8 cellular contexts compared by ENCODE assay signal in genomic region chr14:62179367-62180018, GRCh38.
DNase-seq lines count a peak whose midpoint lies in the region; FAIRE-seq and TF ChIP-seq lines count a peak whose summit lies in the region.

No MANE protein-coding gene starts in this region.

- DNase-seq in AG09319 (ENCODE audit: extremely low read depth, low read depth) = peak; percentile 52
- DNase-seq in GM13976 (ENCODE audit: low spot score) = peak; percentile 26
- peak; percentile 79 for DNase-seq in HT1080 (ENCODE audit: low read depth)
- DNase-seq in NCI-H82 treated with DMSO at 0.1 percent for 48 hours (lab: John Stamatoyannopoulos, UW; ENCODE audit: unreplicated experiment) = peak; percentile 6
- DNase-seq in bronchial epithelial cell (ENCODE audit: low read depth) = peak; percentile 82
- peak; percentile 89 for DNase-seq in left kidney (ENCODE audit: low read depth, low spot score)
- DNase-seq in type B pancreatic cell (ENCODE audit: extremely low spot score, unreplicated experiment) = no peak
- DNase-seq in CD4-positive, alpha-beta memory T cell = no peak

- no peaks in the 10 kb centered on the region for H3K27me3 ChIP-seq in bronchial epithelial cell (ENCODE audit: control insufficient read depth, insufficient read depth, low read length)
- no peaks in the 10 kb centered on the region for H3K27me3 ChIP-seq in CD4-positive, alpha-beta memory T cell (ENCODE audit: insufficient read depth, low read length)

- POLR2A ChIA-PET in CD4-positive, alpha-beta memory T cell (lab: Charles Lee; ENCODE audit: partially characterized antibody) = no interaction called here

- no peaks in the 10 kb centered on the region for H3K9me3 Mint-ChIP-seq in type B pancreatic cell
- H3K9me3 Mint-ChIP-seq in CD4-positive, alpha-beta memory T cell = peaks cover 0 to 8% (median 1%) of the 10 kb centered on the region in 8 donors

- H3K27me3 Mint-ChIP-seq in type B pancreatic cell = peaks cover 15% of the 10 kb centered on the region
- H3K27me3 Mint-ChIP-seq in CD4-positive, alpha-beta memory T cell = peaks cover 2 to 7% of the 10 kb centered on the region in 2 donors

- H3K36me3 Mint-ChIP-seq in type B pancreatic cell = no peaks in the 10 kb centered on the region
- no peaks in the 10 kb centered on the region for H3K36me3 Mint-ChIP-seq in CD4-positive, alpha-beta memory T cell

- H3K27ac ChIP-seq in CD4-positive, alpha-beta memory T cell (ENCODE audit: low read depth, low read length) = no peak overlapping the region

- no peaks in the 10 kb centered on the region for H3K36me3 ChIP-seq in bronchial epithelial cell (ENCODE audit: control insufficient read depth, insufficient read depth, low read length)
- no peaks in the 10 kb centered on the region for H3K36me3 ChIP-seq in CD4-positive, alpha-beta memory T cell (ENCODE audit: insufficient read depth, low read length)

- H3K4me3 Mint-ChIP-seq in type B pancreatic cell = no peak overlapping the region
- H3K4me3 Mint-ChIP-seq in CD4-positive, alpha-beta memory T cell = no peak overlapping the region

- FAIRE-seq in bronchial epithelial cell (lab: Jason Lieb, UNC) = peak; percentile 88

- TF ChIP-seq CTCF in AG09319 (IDR thresholded peaks at IDR 0.05; ENCODE audit: low read depth, low read length) (peak; percentile 60), GM13976 (IDR thresholded peaks at IDR 0.05; ENCODE audit: borderline replicate concordance, control extremely low read depth, extremely low read depth, insufficient read depth, missing control alignments) (peak; percentile 59), bronchial epithelial cell (IDR thresholded peaks at IDR 0.05; ENCODE audit: insufficient read depth, low read length, severe bottlenecking) (peak; percentile 85), type B pancreatic cell (conservative IDR thresholded peaks at IDR 0.05) (peak; percentile 81)

- intact Hi-C loops in CD4-positive, alpha-beta memory T cell (cut with micrococcal nuclease) = no loop called here

- H3K9me3 ChIP-seq in CD4-positive, alpha-beta memory T cell (ENCODE audit: control insufficient read depth in 1 of 2, low read length in 2 of 2) = no peaks in the 10 kb centered on the region

- H3K4me1 ChIP-seq in CD4-positive, alpha-beta memory T cell (ENCODE audit: insufficient read depth, low read length) = no peaks in the 10 kb centered on the region

- no peak overlapping the region for H3K27ac Mint-ChIP-seq in type B pancreatic cell
- no peak overlapping the region for H3K27ac Mint-ChIP-seq in CD4-positive, alpha-beta memory T cell

- H3K4me3 ChIP-seq in bronchial epithelial cell (ENCODE audit: low read depth, low read length) = no peak overlapping the region
- H3K4me3 ChIP-seq in CD4-positive, alpha-beta memory T cell (ENCODE audit: low read length in 2 of 2) = no peak overlapping the region

- no peaks in the 10 kb centered on the region for H3K4me1 Mint-ChIP-seq in type B pancreatic cell (ENCODE audit: unreplicated experiment)
- H3K4me1 Mint-ChIP-seq in CD4-positive, alpha-beta memory T cell = peaks cover 0 to 1% (median 0%) of the 10 kb centered on the region in 4 donors

- in situ Hi-C loops in GM13976 (cut with MboI; ENCODE audit: low sequenced_read_pairs, unreplicated experiment) = loop anchor here (25.0 kb wide), 1 partner anchor 883 kb away; no protein-coding TSS in a partner anchor

- CTCF ChIA-PET in CD4-positive, alpha-beta memory T cell (lab: Charles Lee; ENCODE audit: partially characterized antibody) = no interaction called here

Comparison
In these comparisons a context has a peak if more than half of its experiments do, and no peak if none do; other contexts are left out.
1. DNase-seq: peak in AG09319 (single experiment), GM13976 (single experiment), HT1080 (single experiment), NCI-H82 treated with DMSO at 0.1 percent for 48 hours (single experiment), bronchial epithelial cell (single experiment) and left kidney (single experiment); none in type B pancreatic cell (single experiment) and CD4-positive, alpha-beta memory T cell (0 of 5).
2. Peak in every context shown above with its lines, with median percentiles within 50 percentile points of each other: CTCF ChIP-seq.